Comparison of ENCODE assay signal across 16 cellular contexts in genomic region chr1:65343286-65343685, GRCh38. TPM values are rescaled to one million over a fixed set of nuclear protein-coding genes. Genes with fewer than 3 reads are reported as not detected.
DNase-seq lines count a peak whose midpoint lies in the region; ATAC-seq and TF ChIP-seq lines count a peak whose summit lies in the region.
"Had no signal": no experiment of that assay in that cellular context is flagged by ENCODE, and none has a peak within 500 bp of the region (broad histone marks: within the 10 kb centered on the region; RNA-seq: fewer than 3 reads in every experiment).

No MANE protein-coding gene starts in this region.

- ATAC-seq in esophagus mucosa (peak; percentile 96), omental fat pad (ENCODE audit: low FRiP score) (peak; percentile 68), SK-N-SH treated with all-trans-retinoic acid at 6 μM for 48 hours (no peak)
- ATAC-seq: sciatic nerve had no signal

- no peak for TF ChIP-seq CTCF in omental fat pad (IDR thresholded peaks at IDR 0.05)

- peak overlapping the region; percentile 41; the same call in 1 of the 2 replicates for H3K27ac ChIP-seq in GM23248

- no peaks in the 10 kb centered on the region for H3K27me3 ChIP-seq in GM23248 (replicated peaks; ENCODE audit: insufficient read depth)

- H3K4me2 ChIP-seq in GM23248 (ENCODE audit: unreplicated experiment) = peak overlapping the region; percentile 54

- in situ Hi-C loops in GM23248 (cut with MboI) = no loop called here

- DNase-seq in GM23248 (peak; percentile 84), RKO (ENCODE audit: low spot score) (peak; percentile 64), omental fat pad (ENCODE audit: low spot score) (no peak), NCI-H1105 treated with DMSO at 0.1 percent for 48 hours (lab: John Stamatoyannopoulos, UW) (no peak), NCI-H446 treated with DMSO at 0.1 percent for 48 hours (lab: John Stamatoyannopoulos, UW) (no peak), AG08396 (ENCODE audit: low spot score) (no peak)
- DNase-seq: activated CD4-positive, CD25-positive, alpha-beta regulatory T cell; activated naive CD4-positive, alpha-beta T cell; DMS53; effector memory CD4-positive, alpha-beta T cell; kidney; Right ventricle myocardium superior; stimulated activated CD4-positive, alpha-beta T cell treated with anti-CD3 and anti-CD28 coated beads, Interleukin-4, amount 100 ng/mL, for 24 hours had no signal

- H3K79me2 ChIP-seq in GM23248 (ENCODE audit: insufficient read depth) = no peaks in the 10 kb centered on the region

- H3K4me3 ChIP-seq in GM23248 = no peak overlapping the region

- no peaks in the 10 kb centered on the region for H3K36me3 ChIP-seq in GM23248 (ENCODE audit: low read depth)

- no peaks in the 10 kb centered on the region for H4K20me1 ChIP-seq in GM23248 (ENCODE audit: insufficient read depth)

- peaks cover 6% of the 10 kb centered on the region; the same call in 1 of the 2 replicates for H3F3A ChIP-seq in GM23248 (ENCODE audit: insufficient read depth)

- no peaks in the 10 kb centered on the region for H3K9me3 ChIP-seq in GM23248 (ENCODE audit: low read depth)

- 44 to 51% methylated on average over 3 of the region's 3 CpGs for WGBS in GM23248 (ENCODE audit: low coverage in 1 of 2, low lambda C conversion rate in 2 of 2, missing lambda C conversion rate in 2 of 2), 2 experiments

- no peaks in the 10 kb centered on the region for H3K9me2 ChIP-seq in GM23248 (ENCODE audit: insufficient read depth)

- peak overlapping the region; percentile 13; the same call in 1 of the 2 replicates for H2AFZ ChIP-seq in GM23248

- H3K9ac ChIP-seq in GM23248 = no peak overlapping the region

- H3K4me1 ChIP-seq in GM23248 (ENCODE audit: insufficient read depth) = peaks cover 8% of the 10 kb centered on the region; the same call in 1 of the 2 replicates

TF ChIP-seq in SK-N-SH treated with all-trans-retinoic acid at 6 μM for 48 hours, 23 proteins besides CTCF, POLR2A, EP300 and RAD21:
- TF ChIP-seq TCF4 (CRISPR knock-in tag; IDR thresholded peaks at IDR 0.05; ENCODE audit: borderline replicate concordance) (no peak), PATZ1 (CRISPR knock-in tag; IDR thresholded peaks at IDR 0.05; ENCODE audit: borderline replicate concordance) (no peak), CREB5 (CRISPR knock-in tag; IDR thresholded peaks at IDR 0.05; ENCODE audit: low read depth) (no peak), POU6F1 (CRISPR knock-in tag; IDR thresholded peaks at IDR 0.05; ENCODE audit: borderline replicate concordance, low read depth) (no peak), ESRRG (CRISPR knock-in tag; IDR thresholded peaks at IDR 0.05) (no peak), BACH2 (CRISPR knock-in tag; IDR thresholded peaks at IDR 0.05; ENCODE audit: borderline replicate concordance) (no peak), TSHZ2 (CRISPR knock-in tag; IDR thresholded peaks at IDR 0.05) (no peak), ZC3H10 (CRISPR knock-in tag; IDR thresholded peaks at IDR 0.05) (no peak), ZNF8 (CRISPR knock-in tag; IDR thresholded peaks at IDR 0.05) (no peak), TOX (CRISPR knock-in tag; IDR thresholded peaks at IDR 0.05; ENCODE audit: borderline replicate concordance) (no peak), ZNF70 (CRISPR knock-in tag; IDR thresholded peaks at IDR 0.05) (no peak), ZFP30 (CRISPR knock-in tag; IDR thresholded peaks at IDR 0.05) (no peak), ZNF565 (CRISPR knock-in tag; conservative IDR thresholded peaks at IDR 0.05; ENCODE audit: low read depth) (no peak), CSDC2 (CRISPR knock-in tag; IDR thresholded peaks at IDR 0.05) (no peak), RARB (CRISPR knock-in tag; IDR thresholded peaks at IDR 0.05) (no peak), CSRNP3 (CRISPR knock-in tag; IDR thresholded peaks at IDR 0.05) (no peak)

RNA-seq across cellular contexts. Expression of gene DNAJC6, which starts 33.9 kb away (rescaled TPM):
- total RNA-seq in GM23248 (2014; rRNA removed; shearing (Covaris generic)) = 2.8 and 4.2 TPM in 2 replicates
- polyA plus RNA-seq in GM23248 (2016; fragmentation: Nextera tagmentation; extraction: Ambion mirVana) = 2.5 TPM in 2 replicates
- total RNA-seq in esophagus mucosa (0.20 TPM), omental fat pad (1 to 10 TPM; 1.9 to 5.1 (median 3.6) TPM)

Comparison
In these comparisons a context has a peak if more than half of its experiments do, and no peak if none do; other contexts are left out.
1. DNase-seq: peak in GM23248 (single experiment) and RKO (single experiment); none in omental fat pad (single experiment), NCI-H1105 treated with DMSO at 0.1 percent for 48 hours (single experiment), NCI-H446 treated with DMSO at 0.1 percent for 48 hours (single experiment) and AG08396 (single experiment).